In genomic region chr19:40421468-40421778, GRCh38 we compare ENCODE assay signal across 8 cellular contexts. TPM values are rescaled to one million over a fixed set of nuclear protein-coding genes. Genes with fewer than 3 reads are reported as not detected.
DNase-seq lines count a peak whose midpoint lies in the region; ATAC-seq and TF ChIP-seq lines count a peak whose summit lies in the region.

No MANE protein-coding gene starts in this region.

- no peak for DNase-seq in NB4 (ENCODE audit: low read depth)
- no peak for DNase-seq in neural progenitor cell (ENCODE audit: low spot score)
- DNase-seq in NCI-H748 (lab: John Stamatoyannopoulos, UW; ENCODE audit: unreplicated experiment), result no peak
- DNase-seq in occipital lobe (lab: John Stamatoyannopoulos, UW), result no peak

- H3K9me3 Mint-ChIP-seq in neural progenitor cell, result no peaks in the 10 kb centered on the region

- H3K4me2 ChIP-seq in neural progenitor cell, result peak overlapping the region; percentile 89

- H3K4me1 Mint-ChIP-seq in neural progenitor cell, result peaks cover 35% of the 10 kb centered on the region

- H3K27ac Mint-ChIP-seq in neural progenitor cell, result peak overlapping the region; percentile 79

- H2AFZ ChIP-seq in neural progenitor cell (replicated peaks), result peak overlapping the region; percentile 82

- H3K4me3 Mint-ChIP-seq in neural progenitor cell, result peak overlapping the region; percentile 80

- ATAC-seq in HG03565 (IDR thresholded peaks at IDR 0.05; ENCODE audit: unreplicated experiment) (no peak), HG03354 (IDR thresholded peaks at IDR 0.05; ENCODE audit: poor library complexity, severe bottlenecking, unreplicated experiment) (no peak)

- H3K27me3 ChIP-seq in duodenal mucosa (ENCODE audit: control insufficient read depth in 1 of 2, insufficient read depth in 2 of 2, low read length in 2 of 2) (no peaks in the 10 kb centered on the region), neural progenitor cell (no peaks in the 10 kb centered on the region)

- no peaks in the 10 kb centered on the region for H4K20me1 ChIP-seq in neural progenitor cell (ENCODE audit: low read depth)

- H3K27me3 Mint-ChIP-seq in neural progenitor cell (ENCODE audit: insufficient read depth, low read depth), result peaks cover 11% of the 10 kb centered on the region

- H3K9ac ChIP-seq in duodenal mucosa (ENCODE audit: low read depth in 1 of 2, low read length in 2 of 2) (peak overlapping the region; percentile 89 to 96), neural progenitor cell (no peak overlapping the region)

- H3K27ac ChIP-seq in C4-2B (peak overlapping the region; percentile 84), duodenal mucosa (ENCODE audit: low read depth, low read length) (peak overlapping the region; percentile 96), neural progenitor cell (peak overlapping the region; percentile 88)

- no peak for TF ChIP-seq CTCF in C4-2B (conservative IDR thresholded peaks at IDR 0.05)
- TF ChIP-seq CTCF in NB4 (IDR thresholded peaks at IDR 0.05; ENCODE audit: low read depth, low read length), result no peak
- no peak for TF ChIP-seq CTCF in neural progenitor cell (IDR thresholded peaks at IDR 0.05)

- H3K9me3 ChIP-seq in duodenal mucosa (ENCODE audit: control insufficient read depth in 1 of 2, low read length in 2 of 2) (no peaks in the 10 kb centered on the region), neural progenitor cell (ENCODE audit: low read depth) (no peaks in the 10 kb centered on the region)

- TF ChIP-seq POLR2A in NB4 (IDR thresholded peaks at IDR 0.05; ENCODE audit: extremely low read depth, insufficient read length), result no peak

- H3K4me1 ChIP-seq in duodenal mucosa (ENCODE audit: control insufficient read depth in 1 of 2, insufficient read depth in 2 of 2, low read length in 2 of 2), result peaks cover 25 to 33% of the 10 kb centered on the region in 2 donors
- H3K4me1 ChIP-seq in neural progenitor cell, result peaks cover 20% of the 10 kb centered on the region

- peaks cover 46% of the 10 kb centered on the region for H3F3A ChIP-seq in neural progenitor cell (ENCODE audit: low read depth)

- peaks cover 6 to 13% of the 10 kb centered on the region in 2 donors for H3K36me3 ChIP-seq in duodenal mucosa (ENCODE audit: control insufficient read depth in 1 of 2, insufficient read depth in 2 of 2, low read length in 2 of 2)
- no peaks in the 10 kb centered on the region for H3K36me3 ChIP-seq in neural progenitor cell

- peaks cover 7% of the 10 kb centered on the region for H3K79me2 ChIP-seq in neural progenitor cell (ENCODE audit: low read depth)

- H3K4me3 ChIP-seq in NB4 (ENCODE audit: low read depth, low read length) (peak overlapping the region; percentile 40), duodenal mucosa (ENCODE audit: low read depth in 1 of 2, low read length in 2 of 2) (peak overlapping the region; percentile 64 to 82), neural progenitor cell (peak overlapping the region; percentile 56)

- H3K36me3 Mint-ChIP-seq in neural progenitor cell, result no peaks in the 10 kb centered on the region

RNA-seq across cellular contexts. Expression of gene SERTAD1, which starts 4.4 kb away (rescaled TPM):
- total RNA-seq in neural progenitor cell (ENCODE audit: low replicate concordance) (2.4 and 5.5 TPM in 2 replicates), occipital lobe (2.8 TPM)

RNA-seq across cellular contexts. Expression of gene PRX, which starts 8.2 kb away (rescaled TPM):
- total RNA-seq in neural progenitor cell (ENCODE audit: low replicate concordance), result 1.4 and 4.7 TPM in 2 replicates
- total RNA-seq in occipital lobe, result 2.5 TPM

RNA-seq across cellular contexts. Expression of gene SERTAD3, which starts 22.7 kb away (rescaled TPM):
- total RNA-seq in neural progenitor cell (ENCODE audit: low replicate concordance), result 15.3 and 27.4 TPM in 2 replicates
- 9.8 TPM for total RNA-seq in occipital lobe

RNA-seq across cellular contexts. Expression of gene HIPK4, which starts 31.4 kb away (rescaled TPM):
- total RNA-seq in neural progenitor cell (ENCODE audit: low replicate concordance) (0.34 TPM in 1 of 2 replicates, not detected in the other), occipital lobe (0.16 TPM)

RNA-seq across cellular contexts. Expression of gene BLVRB, which starts 44.1 kb away (rescaled TPM):
- total RNA-seq in neural progenitor cell (ENCODE audit: low replicate concordance) (11.3 and 24.4 TPM in 2 replicates), occipital lobe (16.5 TPM)
